Comparison of ENCODE assay signal across 8 cellular contexts in genomic region chr12:104063712-104064030, GRCh38. TPM values are rescaled to one million over a fixed set of nuclear protein-coding genes. Genes with fewer than 3 reads are reported as not detected.
DNase-seq lines count a peak whose midpoint lies in the region; ATAC-seq, FAIRE-seq and TF ChIP-seq lines count a peak whose summit lies in the region.

No MANE protein-coding gene starts in this region.

- intact Hi-C loops in Right ventricle myocardium superior (cut with DNase I) = loop anchor here (10.0 kb wide), 1 partner anchor 99 kb away; the partner anchor contains the start of gene TDG

- no peaks in the 10 kb centered on the region for H3K9me3 ChIP-seq in CD4-positive, CD25-positive, alpha-beta regulatory T cell (ENCODE audit: control insufficient read depth in 2 of 2, low read length in 2 of 2)
- H3K9me3 ChIP-seq in WERI-Rb-1 (ENCODE audit: severe bottlenecking) = no peaks in the 10 kb centered on the region

- H3K4me1 ChIP-seq in CD4-positive, CD25-positive, alpha-beta regulatory T cell (ENCODE audit: control insufficient read depth, insufficient read depth, low read length, poor library complexity, severe bottlenecking) = peaks cover 23% of the 10 kb centered on the region

- H3K27ac ChIP-seq in CD4-positive, CD25-positive, alpha-beta regulatory T cell (ENCODE audit: insufficient read depth, low read length, poor library complexity, severe bottlenecking) = peak overlapping the region; percentile 63
- H3K27ac ChIP-seq in WERI-Rb-1 = peak overlapping the region; percentile 98

- ATAC-seq in CD4-positive, CD25-positive, alpha-beta regulatory T cell (ENCODE audit: low read depth in 2 of 2) = peak; percentile 28 to 37
- ATAC-seq in HG03280 (IDR thresholded peaks at IDR 0.05; ENCODE audit: unreplicated experiment) = peak; percentile 35
- peak; percentile 40 for ATAC-seq in Right ventricle myocardium superior (ENCODE audit: poor library complexity)

- no peak for TF ChIP-seq CTCF in WERI-Rb-1 (IDR thresholded peaks at IDR 0.05; ENCODE audit: low read depth, low read length)

- CTCF ChIA-PET in HEK293T (lab: Yijun Ruan, JAX) = interaction anchor here (1.0 kb wide), 1 partner anchor 45 kb away, joined by 3 read pairs; no protein-coding TSS in a partner anchor

- peaks cover 0 to 3% (median 0%) of the 10 kb centered on the region in 7 donors for H3K9me3 Mint-ChIP-seq in CD4-positive, CD25-positive, alpha-beta regulatory T cell

- H3K4me1 Mint-ChIP-seq in CD4-positive, CD25-positive, alpha-beta regulatory T cell = peaks cover 14 to 26% (median 22%) of the 10 kb centered on the region in 4 donors

- peak; percentile 77 for FAIRE-seq in GM19239 (lab: Jason Lieb, UNC)

- POLR2A ChIA-PET in HEK293T (lab: Yijun Ruan, JAX) = interaction anchor here (0.8 to 2.4 kb wide), 8 partner anchors 9 to 98 kb away, joined by 3 to 14 read pairs (median 4); partner anchors contain the start of genes GLT8D2, NFYB and TDG

- peaks cover 27% of the 10 kb centered on the region for H3K27me3 Mint-ChIP-seq in CD4-positive, CD25-positive, alpha-beta regulatory T cell

- peaks cover 7% of the 10 kb centered on the region for H3K36me3 Mint-ChIP-seq in CD4-positive, CD25-positive, alpha-beta regulatory T cell

- peak overlapping the region; percentile 44 to 94 (median 93) for H3K4me3 Mint-ChIP-seq in CD4-positive, CD25-positive, alpha-beta regulatory T cell

- H3K4me3 ChIP-seq in CD4-positive, CD25-positive, alpha-beta regulatory T cell (ENCODE audit: low read depth, low read length) = peak overlapping the region; percentile 89
- H3K4me3 ChIP-seq in WERI-Rb-1 (ENCODE audit: low read depth, low read length) = peak overlapping the region; percentile 85

- peak in 1 of 3 donors; percentile 66 for DNase-seq in CD4-positive, CD25-positive, alpha-beta regulatory T cell
- DNase-seq in GM19239 (ENCODE audit: insufficient read length, low spot score) (peak; percentile 16), WERI-Rb-1 (no peak), Right ventricle myocardium superior (no peak), putamen (ENCODE audit: low spot score) (peak; percentile 17), HuH-7.5 (ENCODE audit: low spot score) (no peak), HEK293T (ENCODE audit: extremely low spot score) (no peak)

- H3K36me3 ChIP-seq in CD4-positive, CD25-positive, alpha-beta regulatory T cell (ENCODE audit: control insufficient read depth, insufficient read depth, low read length) = peaks cover 6% of the 10 kb centered on the region
- peaks cover 27% of the 10 kb centered on the region for H3K36me3 ChIP-seq in WERI-Rb-1

- peak overlapping the region in 2 of 3 donors; percentile 71 to 88 for H3K27ac Mint-ChIP-seq in CD4-positive, CD25-positive, alpha-beta regulatory T cell

- peaks cover 7% of the 10 kb centered on the region for H3K27me3 ChIP-seq in CD4-positive, CD25-positive, alpha-beta regulatory T cell (ENCODE audit: control insufficient read depth, insufficient read depth, low read length)
- H3K27me3 ChIP-seq in WERI-Rb-1 (ENCODE audit: insufficient read depth, low read depth, severe bottlenecking) = no peaks in the 10 kb centered on the region

TF ChIP-seq in HEK293T, 16 proteins besides CTCF, POLR2A, EP300 and RAD21:
- TF ChIP-seq ZNF384 (IDR thresholded peaks at IDR 0.05) (no peak), SP1 (IDR thresholded peaks at IDR 0.05) (no peak), BHLHE40 (IDR thresholded peaks at IDR 0.05; ENCODE audit: borderline replicate concordance) (no peak), LEF1 (IDR thresholded peaks at IDR 0.05; ENCODE audit: borderline replicate concordance) (no peak), HDGF (IDR thresholded peaks at IDR 0.05; ENCODE audit: borderline replicate concordance) (no peak), FOXK2 (IDR thresholded peaks at IDR 0.05) (no peak), ELF4 (IDR thresholded peaks at IDR 0.05) (no peak), TARDBP (IDR thresholded peaks at IDR 0.05) (no peak), ARNT (IDR thresholded peaks at IDR 0.05) (no peak), SUZ12 (IDR thresholded peaks at IDR 0.05) (no peak), PKNOX1 (IDR thresholded peaks at IDR 0.05) (no peak), FOXM1 (IDR thresholded peaks at IDR 0.05; ENCODE audit: borderline replicate concordance) (no peak), FOXA1 (IDR thresholded peaks at IDR 0.05) (no peak), CTBP1 (IDR thresholded peaks at IDR 0.05; ENCODE audit: borderline replicate concordance) (no peak), NFRKB (IDR thresholded peaks at IDR 0.05) (no peak), L3MBTL2 (conservative IDR thresholded peaks at IDR 0.05) (no peak)

RNA-seq across cellular contexts. Expression of gene HCFC2, which starts 0.7 kb away (rescaled TPM):
- 14.9 TPM for total RNA-seq in CD4-positive, CD25-positive, alpha-beta regulatory T cell
- 1 to 10 TPM; 5.1 to 9.3 (median 7.5) TPM for polyA plus RNA-seq in CD4-positive, CD25-positive, alpha-beta regulatory T cell
- total RNA-seq in Right ventricle myocardium superior = 8.8 TPM

RNA-seq across cellular contexts. Expression of gene GLT8D2, which starts 13.7 kb away (rescaled TPM):
- total RNA-seq in CD4-positive, CD25-positive, alpha-beta regulatory T cell = not detected
- polyA plus RNA-seq in CD4-positive, CD25-positive, alpha-beta regulatory T cell = not detected
- total RNA-seq in Right ventricle myocardium superior = 6.1 TPM

Comparison
In these comparisons a context has a peak if more than half of its experiments do, and no peak if none do; other contexts are left out.
1. DNase-seq: peak in GM19239 (single experiment) and putamen (single experiment); none in WERI-Rb-1 (single experiment), Right ventricle myocardium superior (single experiment), HuH-7.5 (single experiment) and HEK293T (single experiment).
2. Peak in every context shown above with its lines, with median percentiles within 50 percentile points of each other: ATAC-seq.